ENCODE assay signal across 1 cellular context in the genomic region with DNA sequence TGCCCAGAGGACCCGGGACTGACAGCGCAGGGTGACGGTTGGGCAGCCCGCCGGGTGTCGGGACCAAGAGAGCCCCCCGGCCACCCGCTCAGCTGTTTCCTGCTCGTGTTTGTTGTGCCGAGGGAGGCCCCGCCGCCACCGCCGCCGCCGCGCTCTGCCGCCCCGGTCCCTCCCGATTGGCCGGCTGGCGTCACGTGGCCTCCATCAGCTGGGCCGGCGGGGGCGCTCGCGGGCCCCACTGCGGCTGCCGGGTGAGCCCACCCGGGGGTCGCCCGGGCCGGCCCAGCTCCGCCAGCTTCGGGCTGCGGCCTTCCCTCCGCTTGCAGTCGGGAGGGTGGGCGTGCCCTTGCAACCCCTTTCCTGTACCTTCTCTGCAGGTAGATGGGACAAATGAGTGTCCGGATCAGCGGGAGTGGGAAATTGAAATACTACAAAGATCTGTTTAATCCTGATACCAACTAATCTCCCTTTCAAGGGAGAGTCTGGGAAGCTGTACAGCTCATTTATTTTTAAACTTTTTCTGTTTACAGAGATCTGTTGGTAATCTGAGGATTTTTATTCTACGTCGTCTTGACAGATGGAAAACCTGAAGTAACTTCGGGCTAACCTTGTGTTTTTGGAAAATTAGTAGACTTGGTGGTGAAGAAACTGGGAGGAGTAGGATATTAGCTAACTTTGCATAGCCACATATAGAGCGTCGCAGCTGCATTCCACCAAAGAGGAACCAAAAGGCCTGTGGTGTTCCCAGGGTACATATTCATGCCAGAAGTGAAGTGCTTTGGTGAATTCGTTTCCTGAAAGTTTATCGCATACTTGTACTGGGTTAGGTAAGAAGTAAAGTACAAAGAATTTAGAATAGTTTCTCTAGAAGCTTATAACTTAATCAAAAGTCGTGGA.
A peak's percentile ranks its signal among the peaks of the same experiment; 100 is the strongest.
TF ChIP-seq lines count a peak whose summit lies in the region.

No MANE protein-coding gene starts in this region.

TF ChIP-seq in HEK293, 187 proteins besides CTCF, POLR2A, EP300 and RAD21 (continued from another document and continues in another):
- TF ChIP-seq, protein P1, sequence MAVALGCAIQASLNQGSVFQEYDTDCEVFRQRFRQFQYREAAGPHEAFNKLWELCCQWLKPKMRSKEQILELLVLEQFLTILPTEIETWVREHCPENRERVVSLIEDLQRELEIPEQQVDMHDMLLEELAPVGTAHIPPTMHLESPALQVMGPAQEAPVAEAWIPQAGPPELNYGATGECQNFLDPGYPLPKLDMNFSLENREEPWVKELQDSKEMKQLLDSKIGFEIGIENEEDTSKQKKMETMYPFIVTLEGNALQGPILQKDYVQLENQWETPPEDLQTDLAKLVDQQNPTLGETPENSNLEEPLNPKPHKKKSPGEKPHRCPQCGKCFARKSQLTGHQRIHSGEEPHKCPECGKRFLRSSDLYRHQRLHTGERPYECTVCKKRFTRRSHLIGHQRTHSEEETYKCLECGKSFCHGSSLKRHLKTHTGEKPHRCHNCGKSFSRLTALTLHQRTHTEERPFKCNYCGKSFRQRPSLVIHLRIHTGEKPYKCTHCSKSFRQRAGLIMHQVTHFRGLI (tag by site-specific recombination; IDR thresholded peaks at IDR 0.05), result no peak
- TF ChIP-seq GLIS1 (tag by site-specific recombination; IDR thresholded peaks at IDR 0.05) (no peak), ZNF266 (tag by site-specific recombination; IDR thresholded peaks at IDR 0.05; ENCODE audit: low read depth) (no peak), IKZF3 (tag by site-specific recombination; IDR thresholded peaks at IDR 0.05) (0 out of 2 replicates have a peak, but pooled peaks have one; percentile 21), TCF7L2 (IDR thresholded peaks at IDR 0.05; ENCODE audit: borderline replicate concordance, low read depth, low read length) (no peak), ZNF670 (tag by site-specific recombination; IDR thresholded peaks at IDR 0.05; ENCODE audit: low read depth) (no peak), ZEB2 (tag by site-specific recombination; IDR thresholded peaks at IDR 0.05) (no peak), ZNF148 (tag by site-specific recombination; IDR thresholded peaks at IDR 0.05; ENCODE audit: borderline replicate concordance) (no peak), ZNF280C (tag by site-specific recombination; IDR thresholded peaks at IDR 0.05) (no peak), ZFHX2 (tag by site-specific recombination; conservative IDR thresholded peaks at IDR 0.05) (no peak), OVOL3 (tag by site-specific recombination; IDR thresholded peaks at IDR 0.05) (no peak), ZNF707 (tag by site-specific recombination; IDR thresholded peaks at IDR 0.05) (no peak), ZNF596 (tag by site-specific recombination; IDR thresholded peaks at IDR 0.05) (no peak), MZF1 (tag by site-specific recombination; IDR thresholded peaks at IDR 0.05; ENCODE audit: borderline replicate concordance) (no peak), SP2 (tag by site-specific recombination; IDR thresholded peaks at IDR 0.05) (peak; percentile 51), ZFP69B (tag by site-specific recombination; IDR thresholded peaks at IDR 0.05) (no peak), YY2 (tag by site-specific recombination; IDR thresholded peaks at IDR 0.05) (no peak), ZNF777 (tag by site-specific recombination; IDR thresholded peaks at IDR 0.05; ENCODE audit: borderline replicate concordance) (no peak), BCL11B (tag by site-specific recombination; IDR thresholded peaks at IDR 0.05; ENCODE audit: low read depth) (no peak), PRDM1 (tag by site-specific recombination; IDR thresholded peaks at IDR 0.05) (no peak), ZNF416 (tag by site-specific recombination; IDR thresholded peaks at IDR 0.05) (no peak), ZIC2 (tag by site-specific recombination; IDR thresholded peaks at IDR 0.05) (no peak), ZNF23 (tag by site-specific recombination; IDR thresholded peaks at IDR 0.05; ENCODE audit: borderline replicate concordance) (no peak), ZNF133 (tag by site-specific recombination; IDR thresholded peaks at IDR 0.05) (no peak), ZNF549 (tag by site-specific recombination; IDR thresholded peaks at IDR 0.05) (no peak), SP3 (tag by site-specific recombination; IDR thresholded peaks at IDR 0.05) (peak; percentile 23; the same call in 1 of the 2 replicates), ZNF692 (tag by site-specific recombination; IDR thresholded peaks at IDR 0.05) (peak; percentile 55; the same call in 1 of the 2 replicates), ZNF202 (tag by site-specific recombination; IDR thresholded peaks at IDR 0.05; ENCODE audit: borderline replicate concordance) (no peak)
- TF ChIP-seq, protein P2, sequence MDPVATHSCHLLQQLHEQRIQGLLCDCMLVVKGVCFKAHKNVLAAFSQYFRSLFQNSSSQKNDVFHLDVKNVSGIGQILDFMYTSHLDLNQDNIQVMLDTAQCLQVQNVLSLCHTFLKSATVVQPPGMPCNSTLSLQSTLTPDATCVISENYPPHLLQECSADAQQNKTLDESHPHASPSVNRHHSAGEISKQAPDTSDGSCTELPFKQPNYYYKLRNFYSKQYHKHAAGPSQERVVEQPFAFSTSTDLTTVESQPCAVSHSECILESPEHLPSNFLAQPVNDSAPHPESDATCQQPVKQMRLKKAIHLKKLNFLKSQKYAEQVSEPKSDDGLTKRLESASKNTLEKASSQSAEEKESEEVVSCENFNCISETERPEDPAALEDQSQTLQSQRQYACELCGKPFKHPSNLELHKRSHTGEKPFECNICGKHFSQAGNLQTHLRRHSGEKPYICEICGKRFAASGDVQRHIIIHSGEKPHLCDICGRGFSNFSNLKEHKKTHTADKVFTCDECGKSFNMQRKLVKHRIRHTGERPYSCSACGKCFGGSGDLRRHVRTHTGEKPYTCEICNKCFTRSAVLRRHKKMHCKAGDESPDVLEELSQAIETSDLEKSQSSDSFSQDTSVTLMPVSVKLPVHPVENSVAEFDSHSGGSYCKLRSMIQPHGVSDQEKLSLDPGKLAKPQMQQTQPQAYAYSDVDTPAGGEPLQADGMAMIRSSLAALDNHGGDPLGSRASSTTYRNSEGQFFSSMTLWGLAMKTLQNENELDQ (tag by site-specific recombination; IDR thresholded peaks at IDR 0.05; ENCODE audit: low read depth), result no peak
- TF ChIP-seq, protein P3, sequence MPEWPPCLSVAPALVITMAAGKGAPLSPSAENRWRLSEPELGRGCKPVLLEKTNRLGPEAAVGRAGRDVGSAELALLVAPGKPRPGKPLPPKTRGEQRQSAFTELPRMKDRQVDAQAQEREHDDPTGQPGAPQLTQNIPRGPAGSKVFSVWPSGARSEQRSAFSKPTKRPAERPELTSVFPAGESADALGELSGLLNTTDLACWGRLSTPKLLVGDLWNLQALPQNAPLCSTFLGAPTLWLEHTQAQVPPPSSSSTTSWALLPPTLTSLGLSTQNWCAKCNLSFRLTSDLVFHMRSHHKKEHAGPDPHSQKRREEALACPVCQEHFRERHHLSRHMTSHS (tag by site-specific recombination; IDR thresholded peaks at IDR 0.05), result no peak
- TF ChIP-seq, protein P4, sequence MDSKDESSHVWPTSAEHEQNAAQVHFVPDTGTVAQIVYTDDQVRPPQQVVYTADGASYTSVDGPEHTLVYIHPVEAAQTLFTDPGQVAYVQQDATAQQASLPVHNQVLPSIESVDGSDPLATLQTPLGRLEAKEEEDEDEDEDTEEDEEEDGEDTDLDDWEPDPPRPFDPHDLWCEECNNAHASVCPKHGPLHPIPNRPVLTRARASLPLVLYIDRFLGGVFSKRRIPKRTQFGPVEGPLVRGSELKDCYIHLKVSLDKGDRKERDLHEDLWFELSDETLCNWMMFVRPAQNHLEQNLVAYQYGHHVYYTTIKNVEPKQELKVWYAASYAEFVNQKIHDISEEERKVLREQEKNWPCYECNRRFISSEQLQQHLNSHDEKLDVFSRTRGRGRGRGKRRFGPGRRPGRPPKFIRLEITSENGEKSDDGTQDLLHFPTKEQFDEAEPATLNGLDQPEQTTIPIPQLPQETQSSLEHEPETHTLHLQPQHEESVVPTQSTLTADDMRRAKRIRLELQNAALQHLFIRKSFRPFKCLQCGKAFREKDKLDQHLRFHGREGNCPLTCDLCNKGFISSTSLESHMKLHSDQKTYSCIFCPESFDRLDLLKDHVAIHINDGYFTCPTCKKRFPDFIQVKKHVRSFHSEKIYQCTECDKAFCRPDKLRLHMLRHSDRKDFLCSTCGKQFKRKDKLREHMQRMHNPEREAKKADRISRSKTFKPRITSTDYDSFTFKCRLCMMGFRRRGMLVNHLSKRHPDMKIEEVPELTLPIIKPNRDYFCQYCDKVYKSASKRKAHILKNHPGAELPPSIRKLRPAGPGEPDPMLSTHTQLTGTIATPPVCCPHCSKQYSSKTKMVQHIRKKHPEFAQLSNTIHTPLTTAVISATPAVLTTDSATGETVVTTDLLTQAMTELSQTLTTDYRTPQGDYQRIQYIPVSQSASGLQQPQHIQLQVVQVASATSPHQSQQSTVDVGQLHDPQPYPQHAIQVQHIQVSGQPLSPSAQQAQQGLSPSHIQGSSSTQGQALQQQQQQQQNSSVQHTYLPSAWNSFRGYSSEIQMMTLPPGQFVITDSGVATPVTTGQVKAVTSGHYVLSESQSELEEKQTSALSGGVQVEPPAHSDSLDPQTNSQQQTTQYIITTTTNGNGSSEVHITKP (tag by site-specific recombination; IDR thresholded peaks at IDR 0.05), result no peak
- TF ChIP-seq, protein P5, sequence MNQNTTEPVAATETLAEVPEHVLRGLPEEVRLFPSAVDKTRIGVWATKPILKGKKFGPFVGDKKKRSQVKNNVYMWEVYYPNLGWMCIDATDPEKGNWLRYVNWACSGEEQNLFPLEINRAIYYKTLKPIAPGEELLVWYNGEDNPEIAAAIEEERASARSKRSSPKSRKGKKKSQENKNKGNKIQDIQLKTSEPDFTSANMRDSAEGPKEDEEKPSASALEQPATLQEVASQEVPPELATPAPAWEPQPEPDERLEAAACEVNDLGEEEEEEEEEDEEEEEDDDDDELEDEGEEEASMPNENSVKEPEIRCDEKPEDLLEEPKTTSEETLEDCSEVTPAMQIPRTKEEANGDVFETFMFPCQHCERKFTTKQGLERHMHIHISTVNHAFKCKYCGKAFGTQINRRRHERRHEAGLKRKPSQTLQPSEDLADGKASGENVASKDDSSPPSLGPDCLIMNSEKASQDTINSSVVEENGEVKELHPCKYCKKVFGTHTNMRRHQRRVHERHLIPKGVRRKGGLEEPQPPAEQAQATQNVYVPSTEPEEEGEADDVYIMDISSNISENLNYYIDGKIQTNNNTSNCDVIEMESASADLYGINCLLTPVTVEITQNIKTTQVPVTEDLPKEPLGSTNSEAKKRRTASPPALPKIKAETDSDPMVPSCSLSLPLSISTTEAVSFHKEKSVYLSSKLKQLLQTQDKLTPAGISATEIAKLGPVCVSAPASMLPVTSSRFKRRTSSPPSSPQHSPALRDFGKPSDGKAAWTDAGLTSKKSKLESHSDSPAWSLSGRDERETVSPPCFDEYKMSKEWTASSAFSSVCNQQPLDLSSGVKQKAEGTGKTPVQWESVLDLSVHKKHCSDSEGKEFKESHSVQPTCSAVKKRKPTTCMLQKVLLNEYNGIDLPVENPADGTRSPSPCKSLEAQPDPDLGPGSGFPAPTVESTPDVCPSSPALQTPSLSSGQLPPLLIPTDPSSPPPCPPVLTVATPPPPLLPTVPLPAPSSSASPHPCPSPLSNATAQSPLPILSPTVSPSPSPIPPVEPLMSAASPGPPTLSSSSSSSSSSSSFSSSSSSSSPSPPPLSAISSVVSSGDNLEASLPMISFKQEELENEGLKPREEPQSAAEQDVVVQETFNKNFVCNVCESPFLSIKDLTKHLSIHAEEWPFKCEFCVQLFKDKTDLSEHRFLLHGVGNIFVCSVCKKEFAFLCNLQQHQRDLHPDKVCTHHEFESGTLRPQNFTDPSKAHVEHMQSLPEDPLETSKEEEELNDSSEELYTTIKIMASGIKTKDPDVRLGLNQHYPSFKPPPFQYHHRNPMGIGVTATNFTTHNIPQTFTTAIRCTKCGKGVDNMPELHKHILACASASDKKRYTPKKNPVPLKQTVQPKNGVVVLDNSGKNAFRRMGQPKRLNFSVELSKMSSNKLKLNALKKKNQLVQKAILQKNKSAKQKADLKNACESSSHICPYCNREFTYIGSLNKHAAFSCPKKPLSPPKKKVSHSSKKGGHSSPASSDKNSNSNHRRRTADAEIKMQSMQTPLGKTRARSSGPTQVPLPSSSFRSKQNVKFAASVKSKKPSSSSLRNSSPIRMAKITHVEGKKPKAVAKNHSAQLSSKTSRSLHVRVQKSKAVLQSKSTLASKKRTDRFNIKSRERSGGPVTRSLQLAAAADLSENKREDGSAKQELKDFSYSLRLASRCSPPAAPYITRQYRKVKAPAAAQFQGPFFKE (tag by site-specific recombination; IDR thresholded peaks at IDR 0.05; ENCODE audit: borderline replicate concordance), result no peak
